In genomic region chr7:33730958-33731357, GRCh38 we compare ENCODE assay signal across 16 cellular contexts.
DNase-seq lines count a peak whose midpoint lies in the region; ATAC-seq, FAIRE-seq and TF ChIP-seq lines count a peak whose summit lies in the region.
"Had no signal": no experiment of that assay in that cellular context is flagged by ENCODE, and none has a peak within 500 bp of the region (broad histone marks: within the 10 kb centered on the region; RNA-seq: fewer than 3 reads in every experiment).

No MANE protein-coding gene starts in this region.

- no peak for TF ChIP-seq POLR2A in upper lobe of left lung (IDR thresholded peaks at IDR 0.05)

- no CpG with 5 or more reads among the region's 4 CpGs for WGBS in mesendoderm (ENCODE audit: extremely low coverage, insufficient coverage, low lambda C conversion rate)
- WGBS in upper lobe of left lung, 2 donors, result 58% methylated on average over 3 to 4 of the region's 4 CpGs
- WGBS in pancreas, 2 donors, result 85 to 87% methylated on average over 4 of the region's 4 CpGs

- H2BK15ac ChIP-seq in mesendoderm (replicated peaks; ENCODE audit: low read depth), result no peak overlapping the region

- CTCF ChIA-PET in HEK293 (lab: Yijun Ruan, JAX) (interaction anchor here (0.6 to 1.1 kb wide), 2 partner anchors 11 to 14 kb away, joined by 3 read pairs; no protein-coding TSS in a partner anchor), MCF 10A (lab: Yijun Ruan, JAX) (no interaction called here)

- no peak overlapping the region for H3K27ac Mint-ChIP-seq in MCF 10A (ENCODE audit: low read depth, unreplicated experiment)
- H3K27ac Mint-ChIP-seq: CD14-positive monocyte; CD8-positive, alpha-beta T cell; IgD-negative memory B cell had no signal

- H3K79me1 ChIP-seq in mesendoderm (ENCODE audit: low read length), result no peaks in the 10 kb centered on the region

- BruUV-seq in MCF 10A (replicated peaks; lab: Mats Ljungman, UMichigan), result no TSS peak

- no peaks in the 10 kb centered on the region for H3K27me3 ChIP-seq in mesendoderm (ENCODE audit: insufficient read depth, low read length, poor library complexity)
- no peaks in the 10 kb centered on the region for H3K27me3 ChIP-seq in upper lobe of left lung
- H3K27me3 ChIP-seq in pancreas, result no peaks in the 10 kb centered on the region

- TF ChIP-seq CTCF in HEK293 (tag by site-specific recombination; IDR thresholded peaks at IDR 0.05) (no peak), upper lobe of left lung (IDR thresholded peaks at IDR 0.05) (no peak), pancreas (IDR thresholded peaks at IDR 0.05) (no peak), MCF 10A (IDR thresholded peaks at IDR 0.05; ENCODE audit: unreplicated experiment) (no peak)

- no peak overlapping the region for H4K5ac ChIP-seq in mesendoderm (ENCODE audit: low read length)

- H3K23ac ChIP-seq in mesendoderm (ENCODE audit: low read length), result no peak overlapping the region

- no peak overlapping the region for H2AK5ac ChIP-seq in mesendoderm (ENCODE audit: low read length)

- H2BK120ac ChIP-seq in mesendoderm (ENCODE audit: low read depth, low read length), result no peak overlapping the region

- intact Hi-C loops in pancreas (cut with DNase I) (no loop called here), MCF 10A (cut with micrococcal nuclease) (no loop called here)

- no peak overlapping the region for H3K56ac ChIP-seq in mesendoderm (ENCODE audit: low read length)

- ATAC-seq in upper lobe of left lung (ENCODE audit: low FRiP score in 2 of 2) (no peak), pancreas (no peak)
- ATAC-seq: A549; CD8-positive, alpha-beta T cell had no signal

- H3K4me2 ChIP-seq in mesendoderm (ENCODE audit: low read length), result no peak overlapping the region
- H3K4me2 ChIP-seq: A549 had no signal

- no peak overlapping the region for H3K9ac ChIP-seq in mesendoderm (ENCODE audit: low read length)

- peak; percentile 21 for DNase-seq in amniotic epithelial cell (ENCODE audit: low read depth)
- DNase-seq in mesendoderm, result no peak
- no peak for DNase-seq in upper lobe of left lung
- DNase-seq in pancreas, result no peak
- no peak for DNase-seq in MCF 10A (ENCODE audit: unreplicated experiment)
- DNase-seq: CD8-positive, alpha-beta T cell; COR-L47; DND-41; GF-D8; H7 had no signal

- no peaks in the 10 kb centered on the region for H3K79me2 ChIP-seq in mesendoderm (ENCODE audit: control insufficient read depth, insufficient read depth, low read length)

- H3K36me3 ChIP-seq in HEK293 (ENCODE audit: control insufficient read depth in 2 of 2, insufficient read depth in 1 of 2, low read length in 2 of 2), result no peaks in the 10 kb centered on the region
- H3K36me3 ChIP-seq in mesendoderm (ENCODE audit: control insufficient read depth, insufficient read depth, low read length), result no peaks in the 10 kb centered on the region
- H3K36me3 ChIP-seq in upper lobe of left lung, result no peaks in the 10 kb centered on the region
- H3K36me3 ChIP-seq in pancreas, result no peaks in the 10 kb centered on the region

- H3K27ac ChIP-seq in HEK293 (ENCODE audit: extremely low read depth, low read depth, low read length), result peak overlapping the region; percentile 10; the same call in 1 of the 2 replicates
- H3K27ac ChIP-seq in mesendoderm (ENCODE audit: low read depth, low read length), result no peak overlapping the region
- peak overlapping the region in 3 of 4 donors; percentile 4 to 73 (median 45) for H3K27ac ChIP-seq in upper lobe of left lung
- no peak overlapping the region for H3K27ac ChIP-seq in pancreas
- H3K27ac ChIP-seq: A549 had no signal

- H3K9me3 ChIP-seq in HEK293 (ENCODE audit: control insufficient read depth, insufficient read depth, low read depth, low read length), result no peaks in the 10 kb centered on the region
- H3K9me3 ChIP-seq in upper lobe of left lung, result no peaks in the 10 kb centered on the region
- H3K9me3 ChIP-seq in pancreas, result no peaks in the 10 kb centered on the region
- H3K9me3 ChIP-seq: A549 had no signal

- H4K8ac ChIP-seq in mesendoderm (ENCODE audit: low read depth, low read length), result no peak overlapping the region

- H2BK5ac ChIP-seq in mesendoderm (ENCODE audit: low read length), result peak overlapping the region; percentile 28

- H3K4me1 ChIP-seq in HEK293 (ENCODE audit: control insufficient read depth, insufficient read depth, low read length) (peaks cover 46% of the 10 kb centered on the region), mesendoderm (ENCODE audit: control insufficient read depth, low read depth, low read length) (peaks cover 16% of the 10 kb centered on the region), upper lobe of left lung (peaks cover 4 to 32% (median 20%) of the 10 kb centered on the region in 4 donors), pancreas (no peaks in the 10 kb centered on the region)
- H3K4me1 ChIP-seq: A549 had no signal

- H3K4me3 Mint-ChIP-seq in MCF 10A (ENCODE audit: unreplicated experiment), result no peak overlapping the region
- H3K4me3 Mint-ChIP-seq: CD14-positive monocyte; CD8-positive, alpha-beta T cell; IgD-negative memory B cell had no signal

- no peak overlapping the region for H3K18ac ChIP-seq in mesendoderm (ENCODE audit: low read length)

- H3K27me3 Mint-ChIP-seq in MCF 10A (ENCODE audit: insufficient read depth, unreplicated experiment), result no peaks in the 10 kb centered on the region
- H3K27me3 Mint-ChIP-seq: IgD-negative memory B cell had no signal

- no peak for FAIRE-seq in pancreas (lab: Jason Lieb, UNC)
- FAIRE-seq: A549, D721Med, GM19239 had no signal

- no peak overlapping the region for H3K4ac ChIP-seq in mesendoderm (ENCODE audit: low read depth, low read length)

- POLR2A ChIA-PET in HEK293 (lab: Yijun Ruan, JAX) (no interaction called here), MCF 10A (lab: Yijun Ruan, JAX) (no interaction called here)

- no peaks in the 10 kb centered on the region for H3K36me3 Mint-ChIP-seq in MCF 10A (ENCODE audit: insufficient read depth, unreplicated experiment)
- H3K36me3 Mint-ChIP-seq: CD14-positive monocyte had no signal

- TF ChIP-seq EP300 in upper lobe of left lung (IDR thresholded peaks at IDR 0.05), result no peak

- no peaks in the 10 kb centered on the region for H3K9me3 Mint-ChIP-seq in MCF 10A (ENCODE audit: unreplicated experiment)
- H3K9me3 Mint-ChIP-seq: CD8-positive, alpha-beta T cell had no signal

- no peaks in the 10 kb centered on the region for H3K4me1 Mint-ChIP-seq in MCF 10A (ENCODE audit: insufficient read depth, unreplicated experiment)
- H3K4me1 Mint-ChIP-seq: CD14-positive monocyte, IgD-negative memory B cell had no signal

- no peak overlapping the region for H3K4me3 ChIP-seq in HEK293 (ENCODE audit: low read depth, low read length)
- no peak overlapping the region for H3K4me3 ChIP-seq in mesendoderm (ENCODE audit: low read length)
- H3K4me3 ChIP-seq in upper lobe of left lung, result no peak overlapping the region
- H3K4me3 ChIP-seq in pancreas, result no peak overlapping the region
- H3K4me3 ChIP-seq: A549 had no signal

TF ChIP-seq in HEK293, 187 proteins besides CTCF, POLR2A, EP300 and RAD21:
- TF ChIP-seq GFI1B (tag by site-specific recombination; IDR thresholded peaks at IDR 0.05), result no peak
- no peak for TF ChIP-seq ZNF112 (tag by site-specific recombination; IDR thresholded peaks at IDR 0.05)
- TF ChIP-seq REPIN1 (tag by site-specific recombination; IDR thresholded peaks at IDR 0.05; ENCODE audit: low read depth), result no peak
- no peak for TF ChIP-seq ZNF585B (tag by site-specific recombination; IDR thresholded peaks at IDR 0.05)
- no peak for TF ChIP-seq ZNF239 (tag by site-specific recombination; IDR thresholded peaks at IDR 0.05)
- TF ChIP-seq ZBTB7A (tag by site-specific recombination; IDR thresholded peaks at IDR 0.05; ENCODE audit: low read depth), result no peak

Comparison
In these comparisons a context has a peak if more than half of its experiments do, and no peak if none do; other contexts are left out.
1. H3K27ac ChIP-seq: peak in HEK293 (single experiment) and upper lobe of left lung (3 of 4); none in mesendoderm (single experiment) and pancreas (0 of 4).